8 cellular contexts compared by ENCODE assay signal in genomic region chr6:33417903-33418689, GRCh38. TPM values are rescaled to one million over a fixed set of nuclear protein-coding genes. Genes with fewer than 3 reads are reported as not detected.
DNase-seq lines count a peak whose midpoint lies in the region; ATAC-seq and TF ChIP-seq lines count a peak whose summit lies in the region.

Gene CUTA, minus strand, starts transcription at chr6:33418107. Its CDS starts 107 bp downstream, at chr6:33418000.

- peaks cover 16% of the 10 kb centered on the region for H3K36me3 Mint-ChIP-seq in activated naive CD8-positive, alpha-beta T cell treated with anti-CD3 and anti-CD28 coated beads for 36 hours
- peaks cover 4% of the 10 kb centered on the region for H3K36me3 Mint-ChIP-seq in glutamatergic neuron (ENCODE audit: unreplicated experiment)
- peaks cover 16% of the 10 kb centered on the region for H3K36me3 Mint-ChIP-seq in osteocyte (ENCODE audit: unreplicated experiment)

- peak within 1 kb of the TSS; percentile 99 for H3K27ac Mint-ChIP-seq in activated naive CD8-positive, alpha-beta T cell treated with anti-CD3 and anti-CD28 coated beads for 36 hours
- H3K27ac Mint-ChIP-seq in glutamatergic neuron (ENCODE audit: unreplicated experiment) (peak within 1 kb of the TSS; percentile 98), osteocyte (ENCODE audit: unreplicated experiment) (peak within 1 kb of the TSS; percentile 99)

- peak within 1 kb of the TSS; percentile 44 to 68 (median 66) for H3K4me3 ChIP-seq in thyroid gland (replicated peaks in 1 of 3)

- peak within 1 kb of the TSS; percentile 96 to 98 (median 97) for H3K27ac ChIP-seq in thyroid gland

- no peaks in the 10 kb centered on the region for H3K9me3 Mint-ChIP-seq in activated naive CD8-positive, alpha-beta T cell treated with anti-CD3 and anti-CD28 coated beads for 36 hours
- H3K9me3 Mint-ChIP-seq in glutamatergic neuron (ENCODE audit: unreplicated experiment) (peaks cover 22% of the 10 kb centered on the region), osteocyte (ENCODE audit: unreplicated experiment) (no peaks in the 10 kb centered on the region)

- intact Hi-C loops in thyroid gland (cut with DNase I), result no loop called here

- peak; percentile 78 for ATAC-seq in HG02610 (IDR thresholded peaks at IDR 0.05; ENCODE audit: unreplicated experiment)

- H3K36me3 ChIP-seq in thyroid gland, result peaks cover 24 to 31% of the 10 kb centered on the region in 2 donors

- H3K27me3 ChIP-seq in thyroid gland, result no peaks in the 10 kb centered on the region

- 0 to 1% methylated on average over 16 to 37 of the region's 51 CpGs for WGBS in thyroid gland, 2 donors

- no peaks in the 10 kb centered on the region for H3K27me3 Mint-ChIP-seq in activated naive CD8-positive, alpha-beta T cell treated with anti-CD3 and anti-CD28 coated beads for 36 hours
- peaks cover 27% of the 10 kb centered on the region for H3K27me3 Mint-ChIP-seq in glutamatergic neuron (ENCODE audit: unreplicated experiment)
- no peaks in the 10 kb centered on the region for H3K27me3 Mint-ChIP-seq in osteocyte (ENCODE audit: unreplicated experiment)

- peak; percentile 93 for DNase-seq in GM10266 (ENCODE audit: extremely low spot score)
- peak; percentile 96 for DNase-seq in NCI-H1092 treated with DMSO at 0.1 percent for 48 hours (lab: John Stamatoyannopoulos, UW)
- DNase-seq in SKM-1 treated with dmso at 0.1 percent for 144 hours (lab: John Stamatoyannopoulos, UW; ENCODE audit: unreplicated experiment), result peak; percentile 98
- DNase-seq in activated naive CD8-positive, alpha-beta T cell treated with anti-CD3 and anti-CD28 coated beads for 36 hours, result peak; percentile 99
- DNase-seq in glutamatergic neuron, result peak; percentile 97
- peak; percentile 99 for DNase-seq in osteocyte (ENCODE audit: extremely low spot score, unreplicated experiment)
- peak; percentile 100 for DNase-seq in thyroid gland

- H3K4me1 ChIP-seq in thyroid gland, result peaks cover 11 to 43% of the 10 kb centered on the region in 2 donors

- H3K4me3 Mint-ChIP-seq in activated naive CD8-positive, alpha-beta T cell treated with anti-CD3 and anti-CD28 coated beads for 36 hours, result peak within 1 kb of the TSS; percentile 96
- H3K4me3 Mint-ChIP-seq in glutamatergic neuron (ENCODE audit: unreplicated experiment) (peak within 1 kb of the TSS; percentile 97), osteocyte (ENCODE audit: unreplicated experiment) (peak within 1 kb of the TSS; percentile 98)

- H3K4me1 Mint-ChIP-seq in activated naive CD8-positive, alpha-beta T cell treated with anti-CD3 and anti-CD28 coated beads for 36 hours, result peaks cover 54% of the 10 kb centered on the region
- H3K4me1 Mint-ChIP-seq in glutamatergic neuron (ENCODE audit: low read depth, unreplicated experiment), result peaks cover 47% of the 10 kb centered on the region
- H3K4me1 Mint-ChIP-seq in osteocyte (ENCODE audit: unreplicated experiment), result peaks cover 59% of the 10 kb centered on the region

- TF ChIP-seq POLR2A in thyroid gland (IDR thresholded peaks at IDR 0.05), result peak in 1 of 2 donors; percentile 88

- TF ChIP-seq CTCF in GM10266 (IDR thresholded peaks at IDR 0.05; ENCODE audit: control insufficient read depth, insufficient read depth, low read depth, missing control alignments) (peak; percentile 54), glutamatergic neuron (IDR thresholded peaks at IDR 0.05; ENCODE audit: partially characterized antibody, unreplicated experiment) (peak; percentile 52), osteocyte (IDR thresholded peaks at IDR 0.05) (peak; percentile 44), thyroid gland (IDR thresholded peaks at IDR 0.05) (peak in 4 of 6 experiments; percentile 36 to 55 (median 42))

- H3K9me3 ChIP-seq in thyroid gland, result no peaks in the 10 kb centered on the region

RNA-seq across cellular contexts. Expression of gene CUTA, which starts in this region (rescaled TPM):
- total RNA-seq in activated naive CD8-positive, alpha-beta T cell treated with anti-CD3 and anti-CD28 coated beads for 36 hours, result 100 to 1,000 TPM; 125 to 126 TPM
- total RNA-seq in glutamatergic neuron (ENCODE audit: unreplicated experiment) (384 TPM), osteocyte (302 and 325 TPM in 2 replicates), thyroid gland (100 to 1,000 TPM; 165 to 296 (median 257) TPM)

Comparison
In these comparisons a context has a peak if more than half of its experiments do, and no peak if none do; other contexts are left out.
1. Peak in every context shown above with its lines: DNase-seq, ATAC-seq, H3K4me3 ChIP-seq and H3K27ac ChIP-seq.